15 cellular contexts compared by ENCODE assay signal in the genomic region with DNA sequence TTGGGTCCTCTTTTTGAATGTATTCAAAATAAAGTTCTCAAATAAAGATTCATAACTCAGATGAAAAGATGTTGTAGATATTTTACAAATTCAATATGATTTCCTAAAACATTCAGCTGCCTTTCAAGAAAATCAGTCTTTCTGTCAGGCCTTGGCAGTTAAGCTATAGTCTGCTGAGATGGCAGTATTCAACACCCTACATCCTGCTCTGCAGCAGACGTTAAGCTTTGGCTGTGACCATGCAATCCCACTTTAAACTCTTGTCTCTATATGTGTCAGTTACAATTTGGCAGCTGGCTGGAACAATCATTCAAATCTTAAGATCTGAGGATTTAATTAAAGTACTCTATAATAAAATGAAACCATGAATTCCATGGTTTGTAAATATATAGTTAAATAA.
DNase-seq lines count a peak whose midpoint lies in the region; ATAC-seq and TF ChIP-seq lines count a peak whose summit lies in the region.
"Had no signal": no experiment of that assay in that cellular context is flagged by ENCODE, and none has a peak within 500 bp of the region (broad histone marks: within the 10 kb centered on the region; RNA-seq: fewer than 3 reads in every experiment).

No MANE protein-coding gene starts in this region.

- no peak overlapping the region for H3K23ac ChIP-seq in trophoblast cell (ENCODE audit: low read length)

- no peak for ATAC-seq in GM21786 (IDR thresholded peaks at IDR 0.05; ENCODE audit: unreplicated experiment)
- ATAC-seq: Right ventricle myocardium inferior had no signal

- no peaks in the 10 kb centered on the region for H3K27me3 ChIP-seq in WERI-Rb-1 (ENCODE audit: insufficient read depth, low read depth, severe bottlenecking)
- no peaks in the 10 kb centered on the region for H3K27me3 ChIP-seq in trophoblast cell (ENCODE audit: insufficient read depth, low read length)

- no peaks in the 10 kb centered on the region for H3K79me2 ChIP-seq in trophoblast cell (ENCODE audit: control insufficient read depth, insufficient read depth, low read length, poor library complexity)

- H4K8ac ChIP-seq in trophoblast cell (ENCODE audit: low read depth, low read length) = no peak overlapping the region

- no peak overlapping the region for H3K14ac ChIP-seq in trophoblast cell (ENCODE audit: low read length)

- no peak overlapping the region for H2AFZ ChIP-seq in trophoblast cell (ENCODE audit: insufficient read depth, low read length, poor library complexity)

- H3K36me3 ChIP-seq in WERI-Rb-1 = no peaks in the 10 kb centered on the region
- H3K36me3 ChIP-seq in trophoblast cell (ENCODE audit: control insufficient read depth in 1 of 2, insufficient read depth in 2 of 2, low read length in 2 of 2) = no peaks in the 10 kb centered on the region

- no peak overlapping the region for H2BK120ac ChIP-seq in trophoblast cell (ENCODE audit: insufficient read depth, low read length, poor library complexity)

- H3K9ac ChIP-seq in trophoblast cell (ENCODE audit: low read length) = no peak overlapping the region

- peaks cover 0 to 2% of the 10 kb centered on the region in 2 experiments for H3K4me1 ChIP-seq in trophoblast cell (ENCODE audit: control insufficient read depth in 1 of 2, insufficient read depth in 2 of 2, low read length in 2 of 2)

- DNase-seq in DMS 273 (lab: John Stamatoyannopoulos, UW; ENCODE audit: unreplicated experiment) = peak; percentile 3
- DNase-seq in DMS 273 treated with DMSO at 0.1 percent for 48 hours (lab: John Stamatoyannopoulos, UW) = no peak
- peak; percentile 63 to 87 for DNase-seq in NCI-H524 (lab: John Stamatoyannopoulos, UW)
- DNase-seq in WERI-Rb-1 = peak; percentile 32
- DNase-seq in trophoblast cell = no peak
- no peak for DNase-seq in NCI-H146 treated with DMSO at 0.1 percent for 48 hours (lab: John Stamatoyannopoulos, UW; ENCODE audit: unreplicated experiment)
- no peak for DNase-seq in occipital lobe (lab: John Stamatoyannopoulos, UW)
- DNase-seq: DMS53, KG1, MV-4-11, NCI-H187 treated with DMSO at 0.1 percent for 48 hours, NCI-H2171 had no signal

- H4K91ac ChIP-seq in trophoblast cell (ENCODE audit: low read depth, low read length) = no peak overlapping the region

- no peak overlapping the region for H2AK5ac ChIP-seq in trophoblast cell (ENCODE audit: low read length)

- H2BK12ac ChIP-seq in trophoblast cell (ENCODE audit: low read length) = no peak overlapping the region

- peaks cover 2% of the 10 kb centered on the region for H3K79me1 ChIP-seq in trophoblast cell (ENCODE audit: low read length)

- H3K4me2 ChIP-seq in trophoblast cell (ENCODE audit: low read length) = no peak overlapping the region

- peak overlapping the region; percentile 46 for H3K27ac ChIP-seq in WERI-Rb-1
- H3K27ac ChIP-seq in trophoblast cell (ENCODE audit: low read depth, low read length) = no peak overlapping the region
- H3K27ac ChIP-seq: 22Rv1 had no signal

- peak overlapping the region; percentile 70 for H4K12ac ChIP-seq in trophoblast cell (ENCODE audit: low read depth, low read length)

- H3K9me3 ChIP-seq in WERI-Rb-1 (ENCODE audit: severe bottlenecking) (no peaks in the 10 kb centered on the region), trophoblast cell (ENCODE audit: insufficient read depth, low read depth, low read length) (no peaks in the 10 kb centered on the region)

- H3K4me3 ChIP-seq in WERI-Rb-1 (ENCODE audit: low read depth, low read length) (no peak overlapping the region), trophoblast cell (ENCODE audit: low read depth, low read length) (no peak overlapping the region)

- no peak overlapping the region for H3K18ac ChIP-seq in trophoblast cell (ENCODE audit: low read length)

- no peak for TF ChIP-seq CTCF in WERI-Rb-1 (IDR thresholded peaks at IDR 0.05; ENCODE audit: low read depth, low read length)

- no peak overlapping the region for H2BK5ac ChIP-seq in trophoblast cell (ENCODE audit: low read depth, low read length, poor library complexity)

- no CpG with 5 or more reads among the region's 1 CpG for WGBS in trophoblast cell (ENCODE audit: extremely low coverage, insufficient coverage, insufficient read length)

- no peak overlapping the region for H3K4ac ChIP-seq in trophoblast cell (ENCODE audit: low read depth, low read length)

Comparison
In these comparisons a context has a peak if more than half of its experiments do, and no peak if none do; other contexts are left out.
1. DNase-seq: peak in DMS 273 (single experiment), NCI-H524 (2 of 2) and WERI-Rb-1 (single experiment); none in DMS 273 treated with DMSO at 0.1 percent for 48 hours (single experiment), trophoblast cell (0 of 2), NCI-H146 treated with DMSO at 0.1 percent for 48 hours (single experiment) and occipital lobe (single experiment).